ENCODE assay signal across 1 cellular context in the genomic region with DNA sequence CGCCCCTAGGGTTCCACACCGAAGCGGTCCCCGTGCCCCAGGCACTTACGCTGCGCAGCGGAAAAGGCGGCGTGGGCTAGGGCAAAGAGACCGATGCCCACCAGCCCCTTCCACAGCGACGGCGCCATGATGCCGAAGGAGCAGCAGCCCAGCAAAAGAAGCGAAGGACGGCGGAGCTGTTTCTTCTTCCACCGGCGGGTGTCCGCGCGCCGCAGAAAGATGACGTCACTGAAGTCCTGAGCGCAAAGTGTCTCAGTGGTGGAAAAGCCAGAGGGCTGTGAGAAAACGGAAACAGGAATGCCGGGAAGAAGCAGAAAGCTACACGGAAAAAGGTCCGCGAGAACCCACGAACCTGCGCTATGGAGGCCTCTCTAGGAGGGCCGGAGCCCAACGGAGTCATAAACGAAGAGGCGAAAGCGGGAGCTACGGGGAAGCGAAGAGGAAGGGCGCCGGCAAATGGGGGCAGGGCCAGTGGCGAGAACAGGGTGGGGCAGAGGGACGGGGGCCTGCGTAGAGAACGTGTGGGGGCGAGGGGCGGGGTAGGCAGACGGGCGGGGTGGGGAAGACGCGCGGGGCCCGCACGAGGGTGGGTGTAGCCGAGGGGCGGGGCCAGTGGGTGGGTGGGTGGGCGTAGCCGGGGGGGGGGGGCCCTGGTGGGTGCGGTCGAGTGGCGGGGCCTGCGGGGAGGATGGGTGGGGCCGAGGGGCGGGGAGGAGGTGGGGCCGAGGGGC.
TF ChIP-seq lines count a peak whose summit lies in the region.

A gene (minus strand): TSS at position 441 of the 731 bp plus-strand sequence. CDS start 313 bp downstream, at position 128.

TF ChIP-seq in HepG2, 621 proteins besides CTCF, POLR2A, EP300 and RAD21 (continued from another document):
- TF ChIP-seq ZFP36 (IDR thresholded peaks at IDR 0.05; ENCODE audit: borderline replicate concordance, low read depth, low read length, partially characterized antibody) (no peak), ZNF652 (CRISPR knock-in tag; IDR thresholded peaks at IDR 0.05; ENCODE audit: borderline replicate concordance, low read depth) (no peak)
TF ChIP-seq in HepG2: peak in this region for 50.
